ENCODE assay signal across 21 cellular contexts in the genomic region with DNA sequence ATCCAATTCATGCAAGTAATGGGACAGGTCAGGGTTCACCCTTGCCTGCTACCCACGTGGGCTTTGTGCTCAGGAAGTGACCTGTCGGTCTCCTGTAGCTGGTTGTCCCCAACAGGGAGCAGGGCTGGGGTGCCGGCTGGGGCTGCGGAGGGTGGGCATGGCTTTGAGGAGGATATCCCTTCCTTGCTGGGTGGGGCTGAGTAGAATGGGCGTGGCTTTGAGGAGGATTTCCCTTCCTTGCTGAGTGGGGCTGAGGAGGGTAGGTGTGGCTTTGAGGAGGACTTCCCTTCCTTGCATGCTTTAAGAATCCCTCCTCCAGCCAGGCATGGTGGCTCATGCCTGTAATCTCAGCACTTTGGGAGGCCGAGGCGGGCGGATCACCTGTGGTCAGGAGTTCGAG.
DNase-seq lines count a peak whose midpoint lies in the region; ATAC-seq and TF ChIP-seq lines count a peak whose summit lies in the region.
"Had no signal": no experiment of that assay in that cellular context is flagged by ENCODE, and none has a peak within 500 bp of the region (broad histone marks: within the 10 kb centered on the region; RNA-seq: fewer than 3 reads in every experiment).

No MANE protein-coding gene starts in this region.

- no peaks in the 10 kb centered on the region for H3K27me3 ChIP-seq in GM23338 (ENCODE audit: insufficient read depth)
- peaks cover 0 to 24% (median 0%) of the 10 kb centered on the region in 4 donors for H3K27me3 ChIP-seq in esophagus muscularis mucosa
- H3K27me3 ChIP-seq in mesenchymal stem cell (ENCODE audit: control insufficient read depth in 1 of 2, insufficient read depth in 1 of 2, low read length in 2 of 2) = no peaks in the 10 kb centered on the region
- H3K27me3 ChIP-seq: right atrium auricular region, SJSA1 had no signal

- peak; percentile 63 for ATAC-seq in GM23338
- ATAC-seq: activated CD4-positive, alpha-beta T cell treated with anti-CD3 and anti-CD28 coated beads for 36 hours; Panc1 had no signal

- 0 out of 2 replicates have a peak, but pooled peaks cover 4% of the 10 kb centered on the region for H3K9me2 ChIP-seq in GM23338 (ENCODE audit: insufficient read depth)

- no peak overlapping the region for H3K27ac ChIP-seq in GM23338 (ENCODE audit: low read depth)
- H3K27ac ChIP-seq in RWPE1 = peak overlapping the region; percentile 99
- peak overlapping the region; percentile 100 for H3K27ac ChIP-seq in epithelial cell of prostate
- no peak overlapping the region for H3K27ac ChIP-seq in esophagus muscularis mucosa (replicated peaks in 1 of 4)
- no peak overlapping the region for H3K27ac ChIP-seq in mesenchymal stem cell (ENCODE audit: low read length, poor library complexity, severe bottlenecking)
- H3K27ac ChIP-seq: right atrium auricular region, SJSA1 had no signal

- CTCF ChIA-PET in RWPE1 (lab: Yijun Ruan, JAX) = no interaction called here

- H2AK5ac ChIP-seq in mesenchymal stem cell (ENCODE audit: low read length, severe bottlenecking) = no peak overlapping the region

- WGBS in esophagus muscularis mucosa = 83% methylated on average over 7 of the region's 9 CpGs
- 90% methylated on average over 6 of the region's 9 CpGs for WGBS in mesenchymal stem cell

- H3K36me3 Mint-ChIP-seq in GM23338 (ENCODE audit: low read depth) = peaks cover 2% of the 10 kb centered on the region; the same call in 2 of the 3 replicates

- no peak for DNase-seq in GM23338 (ENCODE audit: low spot score)
- no peak for DNase-seq in RWPE1 (ENCODE audit: low spot score)
- DNase-seq in epithelial cell of prostate (ENCODE audit: low read depth, low spot score) = no peak
- peak; percentile 66 for DNase-seq in posterior vena cava (ENCODE audit: low spot score)
- DNase-seq in COR-L47 (lab: John Stamatoyannopoulos, UW) = no peak
- no peak for DNase-seq in esophagus muscularis mucosa (ENCODE audit: extremely low spot score)
- no peak for DNase-seq in mesenchymal stem cell
- DNase-seq: activated CD4-positive, alpha-beta T cell treated with anti-CD3 and anti-CD28 coated beads for 36 hours; activated naive CD4-positive, alpha-beta T cell; aorta; central memory CD4-positive, alpha-beta T cell; dermis blood vessel endothelial cell; glutamatergic neuron; kidney glomerular epithelial cell; NCI-H146; T-helper 1 cell had no signal

- no peaks in the 10 kb centered on the region for H3K79me2 ChIP-seq in GM23338 (replicated peaks; ENCODE audit: insufficient read depth)

- peaks cover 4% of the 10 kb centered on the region for H3K27me3 Mint-ChIP-seq in GM23338 (ENCODE audit: insufficient read depth, low read depth, poor library complexity)
- H3K27me3 Mint-ChIP-seq: activated CD4-positive, alpha-beta T cell treated with anti-CD3 and anti-CD28 coated beads for 36 hours; stimulated activated naive CD8-positive, alpha-beta T cell treated with anti-CD3 and anti-CD28 coated beads, Interleukin-15, Interleukin-2, amounts not matched to agents 100 ng/mL and 50 ng/mL, for 24 hours had no signal

- H3K4me3 ChIP-seq in GM23338 (no peak overlapping the region), esophagus muscularis mucosa (no peak overlapping the region), mesenchymal stem cell (ENCODE audit: insufficient read depth in 1 of 2, low read depth in 1 of 2, low read length in 2 of 2) (no peak overlapping the region)
- H3K4me3 ChIP-seq: right atrium auricular region, SJSA1 had no signal

- H2AFZ ChIP-seq in GM23338 = no peak overlapping the region
- H2AFZ ChIP-seq in mesenchymal stem cell (ENCODE audit: low read depth, low read length) = no peak overlapping the region

- no peaks in the 10 kb centered on the region for H3K36me3 ChIP-seq in GM23338 (ENCODE audit: insufficient read depth)
- H3K36me3 ChIP-seq in esophagus muscularis mucosa = no peaks in the 10 kb centered on the region
- H3K36me3 ChIP-seq in mesenchymal stem cell (ENCODE audit: control insufficient read depth in 1 of 2, insufficient read depth in 2 of 2, low read depth in 1 of 2, low read length in 2 of 2) = peaks cover 31 to 97% of the 10 kb centered on the region in 2 experiments

- H3K27ac Mint-ChIP-seq in GM23338 = no peak overlapping the region
- H3K27ac Mint-ChIP-seq: activated CD4-positive, alpha-beta T cell treated with anti-CD3 and anti-CD28 coated beads for 36 hours; stimulated activated naive CD8-positive, alpha-beta T cell treated with anti-CD3 and anti-CD28 coated beads, Interleukin-15, Interleukin-2, amounts not matched to agents 100 ng/mL and 50 ng/mL, for 24 hours had no signal

- H2BK12ac ChIP-seq in mesenchymal stem cell (ENCODE audit: low read length in 2 of 2) = no peak overlapping the region

- H3K9me3 ChIP-seq in esophagus muscularis mucosa (no peaks in the 10 kb centered on the region), mesenchymal stem cell (ENCODE audit: control insufficient read depth, low read length) (no peaks in the 10 kb centered on the region)
- H3K9me3 ChIP-seq: right atrium auricular region, SJSA1 had no signal

- H3K4me1 Mint-ChIP-seq in GM23338 = peaks cover 30% of the 10 kb centered on the region

- TF ChIP-seq EP300 in esophagus muscularis mucosa (IDR thresholded peaks at IDR 0.05) = no peak

- no peaks in the 10 kb centered on the region for H4K20me1 ChIP-seq in GM23338 (replicated peaks; ENCODE audit: insufficient read depth)

- peaks cover 4% of the 10 kb centered on the region; the same call in 1 of the 3 replicates for H3K9me3 Mint-ChIP-seq in GM23338
- H3K9me3 Mint-ChIP-seq: CD14-positive monocyte; stimulated activated naive CD8-positive, alpha-beta T cell treated with anti-CD3 and anti-CD28 coated beads, Interleukin-15, Interleukin-2, amounts not matched to agents 100 ng/mL and 50 ng/mL, for 24 hours had no signal

- H2BK15ac ChIP-seq in mesenchymal stem cell (ENCODE audit: low read depth, poor library complexity, severe bottlenecking) = no peak overlapping the region

- no peak overlapping the region for H3K14ac ChIP-seq in mesenchymal stem cell (ENCODE audit: low read length in 2 of 2)

- H3K79me1 ChIP-seq in mesenchymal stem cell (replicated peaks; ENCODE audit: low read length, poor library complexity, severe bottlenecking) = peaks cover 32% of the 10 kb centered on the region

- no peak overlapping the region for H3K18ac ChIP-seq in mesenchymal stem cell (ENCODE audit: low read depth in 1 of 2, low read length in 2 of 2)

- intact Hi-C loops in posterior vena cava (cut with DNase I) (no loop called here), esophagus muscularis mucosa (cut with DNase I) (no loop called here)

- no peak overlapping the region for H4K91ac ChIP-seq in mesenchymal stem cell (ENCODE audit: low read length)

- H3K4me2 ChIP-seq in GM23338 (no peak overlapping the region), mesenchymal stem cell (ENCODE audit: low read length, poor library complexity, severe bottlenecking) (no peak overlapping the region)

- TF ChIP-seq CTCF in GM23338 (conservative IDR thresholded peaks at IDR 0.05; ENCODE audit: low read depth in 2 of 2) (no peak), RWPE1 (conservative IDR thresholded peaks at IDR 0.05; ENCODE audit: low read depth) (no peak), esophagus muscularis mucosa (IDR thresholded peaks at IDR 0.05) (no peak)

- H4K8ac ChIP-seq in mesenchymal stem cell (ENCODE audit: low read length) = no peak overlapping the region

- no peak for TF ChIP-seq POLR2A in esophagus muscularis mucosa (IDR thresholded peaks at IDR 0.05; ENCODE audit: low read depth)

- H3K4me1 ChIP-seq in GM23338 (ENCODE audit: insufficient read depth) (peaks cover 22% of the 10 kb centered on the region), esophagus muscularis mucosa (no peaks in the 10 kb centered on the region), mesenchymal stem cell (ENCODE audit: control insufficient read depth, insufficient read depth, low read depth, low read length) (peaks cover 9% of the 10 kb centered on the region)
- H3K4me1 ChIP-seq: right atrium auricular region had no signal

- H3K4ac ChIP-seq in mesenchymal stem cell (ENCODE audit: low read depth in 1 of 2, low read length in 2 of 2) = no peak overlapping the region

- no peak overlapping the region for H3K4me3 Mint-ChIP-seq in GM23338
- H3K4me3 Mint-ChIP-seq: activated CD4-positive, alpha-beta T cell treated with anti-CD3 and anti-CD28 coated beads for 36 hours; CD14-positive monocyte; stimulated activated naive CD8-positive, alpha-beta T cell treated with anti-CD3 and anti-CD28 coated beads, Interleukin-15, Interleukin-2, amounts not matched to agents 100 ng/mL and 50 ng/mL, for 24 hours had no signal

- no peak overlapping the region for H2BK5ac ChIP-seq in mesenchymal stem cell (ENCODE audit: low read depth, low read length, poor library complexity, severe bottlenecking)

- POLR2A ChIA-PET in RWPE1 (lab: Yijun Ruan, JAX; ENCODE audit: low non-redundant PET) = no interaction called here

- H3K9ac ChIP-seq in mesenchymal stem cell (ENCODE audit: low read length) = no peak overlapping the region

- H2BK120ac ChIP-seq in mesenchymal stem cell (ENCODE audit: low read depth, low read length) = no peak overlapping the region

- no peaks in the 10 kb centered on the region for H3F3A ChIP-seq in GM23338 (replicated peaks; ENCODE audit: low read depth)

- H3K23ac ChIP-seq in mesenchymal stem cell (ENCODE audit: low read length in 2 of 2) = no peak overlapping the region

TF ChIP-seq in GM23338, 12 proteins besides CTCF, POLR2A, EP300 and RAD21 (continues in another document):
- TF ChIP-seq JUNB (IDR thresholded peaks at IDR 0.05; ENCODE audit: unreplicated experiment) = no peak
- TF ChIP-seq STAT1 (IDR thresholded peaks at IDR 0.05; ENCODE audit: unreplicated experiment) = no peak
- TF ChIP-seq NANOG (IDR thresholded peaks at IDR 0.05; ENCODE audit: borderline replicate concordance) = no peak
- no peak for TF ChIP-seq ZNF331 (CRISPR knock-in tag; IDR thresholded peaks at IDR 0.05; ENCODE audit: low read depth)
- no peak for TF ChIP-seq EZH2phosphoT487 (IDR thresholded peaks at IDR 0.05; ENCODE audit: unreplicated experiment)

Comparison
In these comparisons a context has a peak if more than half of its experiments do, and no peak if none do; other contexts are left out.
1. H3K27ac ChIP-seq: peak in RWPE1 (single experiment) and epithelial cell of prostate (single experiment); none in GM23338 (single experiment), esophagus muscularis mucosa (0 of 4) and mesenchymal stem cell (single experiment).